ENCODE assay signal across 16 cellular contexts in the genomic region with DNA sequence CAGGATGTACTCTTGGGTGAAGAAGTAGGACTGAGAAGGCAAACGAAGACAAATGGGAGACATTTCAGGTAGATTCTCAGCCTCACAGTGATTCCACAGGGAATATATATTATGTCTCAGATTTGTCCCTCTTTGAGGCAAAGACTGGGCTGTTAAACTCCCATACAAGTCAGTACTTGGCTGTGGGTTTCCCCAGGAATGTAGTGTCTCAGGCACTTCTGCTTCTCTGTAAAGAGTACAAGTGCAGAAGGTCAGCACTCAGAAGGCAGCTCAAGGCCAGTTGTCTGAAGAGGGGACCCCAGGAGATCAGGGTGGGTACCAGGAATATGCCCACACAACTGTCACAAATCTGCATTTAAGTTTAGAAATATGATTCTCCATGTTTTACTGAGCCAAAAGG.
"Had no signal": no experiment of that assay in that cellular context is flagged by ENCODE, and none has a peak within 500 bp of the region (broad histone marks: within the 10 kb centered on the region; RNA-seq: fewer than 3 reads in every experiment).

No MANE protein-coding gene starts in this region.

- H3K27me3 ChIP-seq: esophagus muscularis mucosa, neutrophil, tibial artery, upper lobe of left lung, uterus had no signal

- H3K27me3 Mint-ChIP-seq: naive thymus-derived CD8-positive, alpha-beta T cell had no signal

- DNase-seq: effector memory CD4-positive, alpha-beta T cell; left colon; left ventricle myocardium superior; mucosa of descending colon; naive thymus-derived CD8-positive, alpha-beta T cell; stimulated activated CD4-positive, alpha-beta T cell treated with anti-CD3 and anti-CD28 coated beads, Interleukin-12 subunit alpha, Interleukin-12 subunit beta, amount 100 ng/mL, for 4 hours; stimulated activated naive CD4-positive, alpha-beta T cell treated with Interleukin-2 at 50 U/mL for 16 hours; tibial artery; upper lobe of left lung; uterus had no signal

- H3K27ac ChIP-seq: epithelial cell of prostate, neutrophil, tibial artery, upper lobe of left lung had no signal

- H3K4me3 Mint-ChIP-seq: naive thymus-derived CD8-positive, alpha-beta T cell had no signal

- FAIRE-seq: endometrium, small intestine had no signal

- ATAC-seq: left ventricle myocardium superior; mucosa of descending colon; naive thymus-derived CD8-positive, alpha-beta T cell had no signal

- H3K27ac Mint-ChIP-seq: naive thymus-derived CD8-positive, alpha-beta T cell had no signal

- H3K9me3 ChIP-seq: esophagus muscularis mucosa, mucosa of descending colon, neutrophil, tibial artery, upper lobe of left lung, uterus had no signal

- H3K4me3 ChIP-seq: esophagus muscularis mucosa, lung, mucosa of descending colon, tibial artery, upper lobe of left lung, uterus had no signal

- H3K36me3 Mint-ChIP-seq: naive thymus-derived CD8-positive, alpha-beta T cell had no signal

- H3K4me1 ChIP-seq: upper lobe of left lung, uterus had no signal

- H3K36me3 ChIP-seq: esophagus muscularis mucosa, neutrophil, tibial artery, upper lobe of left lung, uterus had no signal
